Comparison of ENCODE assay signal across 1 cellular context in the genomic region with DNA sequence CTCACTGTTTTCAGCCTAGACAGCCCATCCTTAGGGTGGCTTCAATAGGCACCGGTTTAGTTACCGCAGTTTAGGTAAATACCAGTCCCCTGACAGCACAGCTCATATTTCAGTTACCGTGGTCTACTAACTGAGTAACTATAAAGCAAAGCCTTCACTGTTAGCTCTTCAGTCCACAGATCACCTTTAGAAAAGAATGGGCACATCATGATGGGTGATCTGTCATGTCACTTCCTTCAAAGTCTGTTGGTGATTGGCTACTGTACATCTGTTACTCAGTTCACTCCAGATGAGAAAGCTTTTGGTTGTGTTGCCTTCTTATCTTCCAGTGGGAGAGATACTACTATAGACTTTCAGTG.
TF ChIP-seq lines count a peak whose summit lies in the region.

No MANE protein-coding gene starts in this region.

TF ChIP-seq in K562, 482 proteins besides CTCF, POLR2A, EP300 and RAD21 (continues in another document):
- TF ChIP-seq FOXJ2 (tag; IDR thresholded peaks at IDR 0.05): 0 out of 2 replicates have a peak, but pooled peaks have one; percentile 40
- TF ChIP-seq SMARCE1 (IDR thresholded peaks at IDR 0.05): 0 out of 2 replicates have a peak, but pooled peaks have one; percentile 50
- TF ChIP-seq ELF2 (CRISPR knock-in tag; IDR thresholded peaks at IDR 0.05): no peak
- TF ChIP-seq NR2C1 (IDR thresholded peaks at IDR 0.05): no peak
- TF ChIP-seq NR2C1 (tag; IDR thresholded peaks at IDR 0.05): 0 out of 2 replicates have a peak, but pooled peaks have one; percentile 14
- peak; percentile 90 for TF ChIP-seq ARID1B (IDR thresholded peaks at IDR 0.05)
- TF ChIP-seq TEAD4 (IDR thresholded peaks at IDR 0.05; ENCODE audit: low read length): peak; percentile 78
- TF ChIP-seq TEAD4 (CRISPR knock-in tag; IDR thresholded peaks at IDR 0.05; ENCODE audit: borderline replicate concordance): no peak
- TF ChIP-seq DPF2 (IDR thresholded peaks at IDR 0.05): peak; percentile 90
- 0 out of 3 replicates have a peak, but pooled peaks of 1 of the 2 experiments have one; percentile 24 for TF ChIP-seq CBX3 (IDR thresholded peaks at IDR 0.05; ENCODE audit: borderline replicate concordance in 1 of 2, low read length in 2 of 2)
- TF ChIP-seq, protein P1, sequence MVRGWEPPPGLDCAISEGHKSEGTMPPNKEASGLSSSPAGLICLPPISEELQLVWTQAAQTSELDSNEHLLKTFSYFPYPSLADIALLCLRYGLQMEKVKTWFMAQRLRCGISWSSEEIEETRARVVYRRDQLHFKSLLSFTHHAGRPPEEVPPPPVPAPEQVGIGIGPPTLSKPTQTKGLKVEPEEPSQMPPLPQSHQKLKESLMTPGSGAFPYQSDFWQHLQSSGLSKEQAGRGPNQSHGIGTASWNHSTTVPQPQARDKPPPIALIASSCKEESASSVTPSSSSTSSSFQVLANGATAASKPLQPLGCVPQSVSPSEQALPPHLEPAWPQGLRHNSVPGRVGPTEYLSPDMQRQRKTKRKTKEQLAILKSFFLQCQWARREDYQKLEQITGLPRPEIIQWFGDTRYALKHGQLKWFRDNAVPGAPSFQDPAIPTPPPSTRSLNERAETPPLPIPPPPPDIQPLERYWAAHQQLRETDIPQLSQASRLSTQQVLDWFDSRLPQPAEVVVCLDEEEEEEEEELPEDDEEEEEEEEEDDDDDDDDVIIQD (CRISPR knock-in tag; IDR thresholded peaks at IDR 0.05): no peak
- TF ChIP-seq CHAMP1 (IDR thresholded peaks at IDR 0.05): 0 out of 2 replicates have a peak, but pooled peaks have one; percentile 20
- TF ChIP-seq HDAC2 (IDR thresholded peaks at IDR 0.05): peak; percentile 75
- TF ChIP-seq HMBOX1 (IDR thresholded peaks at IDR 0.05): peak; percentile 99
- TF ChIP-seq ZEB2 (IDR thresholded peaks at IDR 0.05): peak; percentile 86; the same call in 1 of the 2 replicates
- TF ChIP-seq TAL1 (IDR thresholded peaks at IDR 0.05): peak; percentile 70
- TF ChIP-seq, protein P2, sequence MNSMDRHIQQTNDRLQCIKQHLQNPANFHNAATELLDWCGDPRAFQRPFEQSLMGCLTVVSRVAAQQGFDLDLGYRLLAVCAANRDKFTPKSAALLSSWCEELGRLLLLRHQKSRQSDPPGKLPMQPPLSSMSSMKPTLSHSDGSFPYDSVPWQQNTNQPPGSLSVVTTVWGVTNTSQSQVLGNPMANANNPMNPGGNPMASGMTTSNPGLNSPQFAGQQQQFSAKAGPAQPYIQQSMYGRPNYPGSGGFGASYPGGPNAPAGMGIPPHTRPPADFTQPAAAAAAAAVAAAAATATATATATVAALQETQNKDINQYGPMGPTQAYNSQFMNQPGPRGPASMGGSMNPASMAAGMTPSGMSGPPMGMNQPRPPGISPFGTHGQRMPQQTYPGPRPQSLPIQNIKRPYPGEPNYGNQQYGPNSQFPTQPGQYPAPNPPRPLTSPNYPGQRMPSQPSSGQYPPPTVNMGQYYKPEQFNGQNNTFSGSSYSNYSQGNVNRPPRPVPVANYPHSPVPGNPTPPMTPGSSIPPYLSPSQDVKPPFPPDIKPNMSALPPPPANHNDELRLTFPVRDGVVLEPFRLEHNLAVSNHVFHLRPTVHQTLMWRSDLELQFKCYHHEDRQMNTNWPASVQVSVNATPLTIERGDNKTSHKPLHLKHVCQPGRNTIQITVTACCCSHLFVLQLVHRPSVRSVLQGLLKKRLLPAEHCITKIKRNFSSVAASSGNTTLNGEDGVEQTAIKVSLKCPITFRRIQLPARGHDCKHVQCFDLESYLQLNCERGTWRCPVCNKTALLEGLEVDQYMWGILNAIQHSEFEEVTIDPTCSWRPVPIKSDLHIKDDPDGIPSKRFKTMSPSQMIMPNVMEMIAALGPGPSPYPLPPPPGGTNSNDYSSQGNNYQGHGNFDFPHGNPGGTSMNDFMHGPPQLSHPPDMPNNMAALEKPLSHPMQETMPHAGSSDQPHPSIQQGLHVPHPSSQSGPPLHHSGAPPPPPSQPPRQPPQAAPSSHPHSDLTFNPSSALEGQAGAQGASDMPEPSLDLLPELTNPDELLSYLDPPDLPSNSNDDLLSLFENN (IDR thresholded peaks at IDR 0.05; ENCODE audit: low read depth in 2 of 2, low read length in 2 of 2): peak in 1 of 2 experiments; percentile 31; a peak in 1 of 4 replicates
- TF ChIP-seq ESRRA (IDR thresholded peaks at IDR 0.05; ENCODE audit: borderline replicate concordance, low read depth): peak; percentile 59; the same call in 1 of the 2 replicates
- TF ChIP-seq, protein P3, sequence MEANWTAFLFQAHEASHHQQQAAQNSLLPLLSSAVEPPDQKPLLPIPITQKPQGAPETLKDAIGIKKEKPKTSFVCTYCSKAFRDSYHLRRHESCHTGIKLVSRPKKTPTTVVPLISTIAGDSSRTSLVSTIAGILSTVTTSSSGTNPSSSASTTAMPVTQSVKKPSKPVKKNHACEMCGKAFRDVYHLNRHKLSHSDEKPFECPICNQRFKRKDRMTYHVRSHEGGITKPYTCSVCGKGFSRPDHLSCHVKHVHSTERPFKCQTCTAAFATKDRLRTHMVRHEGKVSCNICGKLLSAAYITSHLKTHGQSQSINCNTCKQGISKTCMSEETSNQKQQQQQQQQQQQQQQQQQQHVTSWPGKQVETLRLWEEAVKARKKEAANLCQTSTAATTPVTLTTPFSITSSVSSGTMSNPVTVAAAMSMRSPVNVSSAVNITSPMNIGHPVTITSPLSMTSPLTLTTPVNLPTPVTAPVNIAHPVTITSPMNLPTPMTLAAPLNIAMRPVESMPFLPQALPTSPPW (CRISPR knock-in tag; IDR thresholded peaks at IDR 0.05): no peak
- TF ChIP-seq GABPA (tag; conservative IDR thresholded peaks at IDR 0.05; ENCODE audit: low read depth): 0 out of 2 replicates have a peak, but pooled peaks have one; percentile 40
- TF ChIP-seq NCOR1 (IDR thresholded peaks at IDR 0.05): peak; percentile 65
- TF ChIP-seq, protein P4, sequence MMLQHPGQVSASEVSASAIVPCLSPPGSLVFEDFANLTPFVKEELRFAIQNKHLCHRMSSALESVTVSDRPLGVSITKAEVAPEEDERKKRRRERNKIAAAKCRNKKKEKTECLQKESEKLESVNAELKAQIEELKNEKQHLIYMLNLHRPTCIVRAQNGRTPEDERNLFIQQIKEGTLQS (IDR thresholded peaks at IDR 0.05): 0 out of 2 replicates have a peak, but pooled peaks have one; percentile 11
- TF ChIP-seq, protein P4 (CRISPR knock-in tag; conservative IDR thresholded peaks at IDR 0.05): no peak
- peak; percentile 97 for TF ChIP-seq MEIS2 (IDR thresholded peaks at IDR 0.05; ENCODE audit: partially characterized antibody)
- TF ChIP-seq MCM5 (IDR thresholded peaks at IDR 0.05; ENCODE audit: low read depth): no peak
- peak; percentile 37; the same call in 1 of the 2 replicates for TF ChIP-seq ETV1 (tag; conservative IDR thresholded peaks at IDR 0.05; ENCODE audit: low read depth)
- peak; percentile 31; the same call in 1 of the 2 replicates for TF ChIP-seq KLF16 (IDR thresholded peaks at IDR 0.05)
- TF ChIP-seq MTA2 (IDR thresholded peaks at IDR 0.05; ENCODE audit: low read depth): peak; percentile 67
- 0 out of 2 replicates have a peak, but pooled peaks have one; percentile 10 for TF ChIP-seq GATA2 (CRISPR knock-in tag; IDR thresholded peaks at IDR 0.05)
- peak; percentile 35; the same call in 1 of the 2 replicates for TF ChIP-seq NFIC (IDR thresholded peaks at IDR 0.05)
- TF ChIP-seq TAF9B (IDR thresholded peaks at IDR 0.05; ENCODE audit: partially characterized antibody): peak; percentile 24
- peak in 1 of 2 experiments; percentile 45; a peak in 1 of 4 replicates for TF ChIP-seq HDAC1 (IDR thresholded peaks at IDR 0.05)
- TF ChIP-seq FOXP4 (CRISPR knock-in tag; IDR thresholded peaks at IDR 0.05; ENCODE audit: borderline replicate concordance): 0 out of 2 replicates have a peak, but pooled peaks have one; percentile 61
- TF ChIP-seq GTF2E2 (tag; IDR thresholded peaks at IDR 0.05): no peak
- TF ChIP-seq GABPB1 (CRISPR knock-in tag; IDR thresholded peaks at IDR 0.05): 0 out of 2 replicates have a peak, but pooled peaks have one; percentile 20
- peak; percentile 69 for TF ChIP-seq MECOM (CRISPR knock-in tag; IDR thresholded peaks at IDR 0.05)
- no peak for TF ChIP-seq E4F1 (CRISPR knock-in tag; IDR thresholded peaks at IDR 0.05; ENCODE audit: borderline replicate concordance)
- peak in 1 of 2 experiments; percentile 65; a peak in 2 of 4 replicates for TF ChIP-seq TBL1XR1 (IDR thresholded peaks at IDR 0.05; ENCODE audit: low read length in 2 of 2)
- peak; percentile 78 for TF ChIP-seq SOX6 (IDR thresholded peaks at IDR 0.05)
